Comparison of ENCODE assay signal across 18 cellular contexts in the genomic region with DNA sequence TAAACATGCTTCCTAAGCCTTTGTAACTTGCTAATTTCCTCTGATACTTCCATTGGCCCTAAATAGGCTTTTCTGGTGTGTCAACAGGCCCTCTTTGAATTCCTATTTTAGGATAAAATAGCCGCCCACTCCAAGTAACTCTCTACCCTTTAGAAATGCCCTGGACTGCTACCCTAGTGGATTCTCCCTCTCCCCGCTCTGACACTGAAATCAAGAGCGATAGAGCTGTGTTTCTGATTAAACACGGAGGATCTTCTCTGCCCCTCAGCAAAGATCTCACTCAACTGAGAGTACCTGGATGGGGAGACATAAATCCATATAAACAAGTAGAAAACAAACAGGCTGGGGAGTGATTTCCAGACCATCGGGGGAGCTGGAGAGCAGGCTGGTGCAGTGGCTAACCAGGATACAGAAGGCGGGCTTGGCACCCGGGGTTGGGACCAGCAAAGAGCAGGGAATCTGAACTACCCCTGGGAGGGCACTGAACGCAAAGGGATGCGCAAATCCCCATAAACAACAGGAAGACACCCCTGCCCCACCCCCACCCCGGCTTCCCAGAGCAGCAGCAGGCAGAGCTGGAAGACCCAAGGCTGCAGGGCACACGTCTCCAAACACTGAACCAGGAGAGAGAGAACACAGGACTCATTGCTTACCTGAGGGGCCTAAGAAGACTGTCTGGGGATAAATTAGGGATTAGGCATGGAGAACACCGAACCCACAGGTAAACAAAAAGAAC. TPM values are rescaled to one million over a fixed set of nuclear protein-coding genes. Genes with fewer than 3 reads are reported as not detected.
DNase-seq lines count a peak whose midpoint lies in the region; ATAC-seq, FAIRE-seq and TF ChIP-seq lines count a peak whose summit lies in the region.
"Had no signal": no experiment of that assay in that cellular context is flagged by ENCODE, and none has a peak within 500 bp of the region (broad histone marks: within the 10 kb centered on the region; RNA-seq: fewer than 3 reads in every experiment).

No MANE protein-coding gene starts in this region.

- H3K27me3 ChIP-seq in iPS-20b (ENCODE audit: insufficient read depth, low read length) (peaks cover 20% of the 10 kb centered on the region), small intestine (ENCODE audit: control insufficient read depth in 2 of 2, insufficient read depth in 2 of 2, low read length in 2 of 2) (no peaks in the 10 kb centered on the region)
- H3K27me3 ChIP-seq: thyroid gland had no signal

- peak overlapping the region; percentile 86 for H3K4me2 ChIP-seq in OCI-LY7 (ENCODE audit: low read length)

- peak overlapping the region; percentile 34; the same call in 1 of the 2 replicates for H3K9ac ChIP-seq in iPS-20b (ENCODE audit: low read depth, low read length)

- no peak for ATAC-seq in natural killer cell
- ATAC-seq in natural killer cell treated with Interleukin-12 subunit alpha and Interleukin-12 subunit beta and Interleukin-15 and Interleukin-18, amount 100 ng/mL, for 72 hours, result no peak
- no peak for ATAC-seq in HG02678 (IDR thresholded peaks at IDR 0.05; ENCODE audit: unreplicated experiment)
- no peak for ATAC-seq in HG03460 (IDR thresholded peaks at IDR 0.05; ENCODE audit: unreplicated experiment)
- ATAC-seq: activated naive CD4-positive, alpha-beta T cell treated with anti-CD3 and anti-CD28 coated beads, Interleukin-2, amount 50 U/mL, for 72 hours; left cardiac atrium had no signal

- peak overlapping the region; percentile 78 for H3K4me3 ChIP-seq in OCI-LY7 (ENCODE audit: low read depth, low read length, poor library complexity, severe bottlenecking)
- H3K4me3 ChIP-seq in iPS-20b (ENCODE audit: low read length), result peak overlapping the region; percentile 2; the same call in 1 of the 2 replicates
- no peak overlapping the region for H3K4me3 ChIP-seq in small intestine (ENCODE audit: low read depth in 1 of 2, low read length in 2 of 2)
- H3K4me3 ChIP-seq: thyroid gland had no signal

- no peak overlapping the region for H3K27ac Mint-ChIP-seq in natural killer cell
- H3K27ac Mint-ChIP-seq in natural killer cell treated with Interleukin-12 subunit alpha and Interleukin-12 subunit beta and Interleukin-15 and Interleukin-18, amount 100 ng/mL, for 72 hours, result no peak overlapping the region
- H3K27ac Mint-ChIP-seq: activated naive CD4-positive, alpha-beta T cell treated with anti-CD3 and anti-CD28 coated beads, Interleukin-2, amount 50 U/mL, for 72 hours had no signal

- no TSS peak for BruUV-seq in OCI-LY7 (replicated peaks; lab: Mats Ljungman, UMichigan)

- peaks cover 8 to 25% of the 10 kb centered on the region in 2 donors for H3K27me3 Mint-ChIP-seq in natural killer cell (ENCODE audit: low read depth in 2 of 2)
- H3K27me3 Mint-ChIP-seq in natural killer cell treated with Interleukin-12 subunit alpha and Interleukin-12 subunit beta and Interleukin-15 and Interleukin-18, amount 100 ng/mL, for 72 hours, result peaks cover 8 to 14% of the 10 kb centered on the region in 2 donors

- H3K4me3 Mint-ChIP-seq in natural killer cell, result peak overlapping the region; percentile 14
- H3K4me3 Mint-ChIP-seq in natural killer cell treated with Interleukin-12 subunit alpha and Interleukin-12 subunit beta and Interleukin-15 and Interleukin-18, amount 100 ng/mL, for 72 hours, result no peak overlapping the region

- CTCF ChIA-PET in OCI-LY7 (lab: Charles Lee; ENCODE audit: unreplicated experiment), result interaction anchor here (0.6 kb wide), 1 partner anchor 24 kb away, joined by 7 read pairs; no protein-coding TSS in a partner anchor

- H3K36me3 ChIP-seq in OCI-LY7 (ENCODE audit: insufficient read depth, low read length) (no peaks in the 10 kb centered on the region), iPS-20b (ENCODE audit: insufficient read depth, low read depth, low read length) (no peaks in the 10 kb centered on the region), small intestine (ENCODE audit: control insufficient read depth in 2 of 2, insufficient read depth in 2 of 2, low read length in 2 of 2) (no peaks in the 10 kb centered on the region)
- H3K36me3 ChIP-seq: thyroid gland had no signal

- H3K79me2 ChIP-seq in OCI-LY7 (ENCODE audit: insufficient read depth, low read depth, low read length), result peaks cover 45% of the 10 kb centered on the region; the same call in 1 of the 2 replicates

- no peaks in the 10 kb centered on the region for H3K9me2 ChIP-seq in OCI-LY7 (ENCODE audit: insufficient read depth, low read length)

- peaks cover 9 to 20% of the 10 kb centered on the region in 2 donors for H3K4me1 Mint-ChIP-seq in natural killer cell
- H3K4me1 Mint-ChIP-seq in natural killer cell treated with Interleukin-12 subunit alpha and Interleukin-12 subunit beta and Interleukin-15 and Interleukin-18, amount 100 ng/mL, for 72 hours (ENCODE audit: low read depth in 2 of 2), result peaks cover 12 to 17% of the 10 kb centered on the region in 2 donors

- H3K4me1 ChIP-seq in OCI-LY7 (ENCODE audit: insufficient read depth, low read length, poor library complexity, severe bottlenecking) (peaks cover 92% of the 10 kb centered on the region), iPS-20b (ENCODE audit: insufficient read depth, low read length) (peaks cover 24% of the 10 kb centered on the region), small intestine (ENCODE audit: control insufficient read depth in 2 of 2, insufficient read depth in 1 of 2, low read depth in 1 of 2, low read length in 1 of 2) (peaks cover 7 to 20% of the 10 kb centered on the region in 2 donors)

- peak overlapping the region; percentile 6; the same call in 1 of the 2 replicates for H2AFZ ChIP-seq in OCI-LY7 (ENCODE audit: low read length)

- no peak for FAIRE-seq in small intestine (lab: Jason Lieb, UNC)
- FAIRE-seq: GM19239 had no signal

- DNase-seq in natural killer cell, result no peak
- DNase-seq in natural killer cell treated with Interleukin-12 subunit alpha and Interleukin-12 subunit beta and Interleukin-15 and Interleukin-18, amount 100 ng/mL, for 72 hours (ENCODE audit: low spot score), result no peak
- DNase-seq in OCI-LY7 (ENCODE audit: low spot score), result peak; percentile 41
- DNase-seq in NCI-H524 treated with DMSO at 0.1 percent for 48 hours (lab: John Stamatoyannopoulos, UW), result no peak
- DNase-seq in small intestine, result no peak
- DNase-seq: AML-193; central memory CD4-positive, alpha-beta T cell; EL; left cardiac atrium; NK-92 treated with Interleukin-12 subunit alpha and Interleukin-12 subunit beta, amount 100 ng/mL, for 24 hours; retina; stimulated activated CD4-positive, alpha-beta T cell treated with anti-CD3 and anti-CD28 coated beads, Interleukin-1b, Interleukin-23, amount 100 ng/mL, for 48 hours; thyroid gland had no signal

- H4K20me1 ChIP-seq in OCI-LY7 (ENCODE audit: insufficient read depth, low read length), result no peaks in the 10 kb centered on the region

- peak overlapping the region; percentile 100 for H3K27ac ChIP-seq in OCI-LY7 (ENCODE audit: low read depth, low read length, poor library complexity, severe bottlenecking)
- H3K27ac ChIP-seq in iPS-20b (ENCODE audit: low read length), result peak overlapping the region; percentile 19
- H3K27ac ChIP-seq in small intestine (ENCODE audit: low read depth in 1 of 2, low read length in 1 of 2), result no peak overlapping the region
- H3K27ac ChIP-seq: thyroid gland had no signal

- intact Hi-C loops in natural killer cell (cut with micrococcal nuclease) (no loop called here), OCI-LY7 (cut with micrococcal nuclease; ENCODE audit: unreplicated experiment) (loop anchor here (5.0 kb wide), 1 partner anchor 178 kb away; no protein-coding TSS in a partner anchor)

- no peak for TF ChIP-seq CTCF in natural killer cell (IDR thresholded peaks at IDR 0.05)
- TF ChIP-seq CTCF in OCI-LY7 (conservative IDR thresholded peaks at IDR 0.05; ENCODE audit: low read length), result no peak

- 49 to 67% (median 64%) methylated on average over 12 of the region's 12 CpGs for WGBS in small intestine, 3 donors

- H3K9me3 ChIP-seq in OCI-LY7 (ENCODE audit: low read length) (no peaks in the 10 kb centered on the region), iPS-20b (ENCODE audit: insufficient read depth, low read depth, low read length) (no peaks in the 10 kb centered on the region), small intestine (ENCODE audit: control insufficient read depth, low read depth) (no peaks in the 10 kb centered on the region)
- H3K9me3 ChIP-seq: thyroid gland had no signal

- H3K36me3 Mint-ChIP-seq in natural killer cell, result no peaks in the 10 kb centered on the region
- no peaks in the 10 kb centered on the region for H3K36me3 Mint-ChIP-seq in natural killer cell treated with Interleukin-12 subunit alpha and Interleukin-12 subunit beta and Interleukin-15 and Interleukin-18, amount 100 ng/mL, for 72 hours

- POLR2A ChIA-PET in OCI-LY7 (lab: Charles Lee), result interaction anchor here (0.6 to 9.1 kb wide), 11 partner anchors 9 to 441 kb away, joined by 3 to 142 read pairs (median 4); a partner anchor contains a TSS

- H3K9me3 Mint-ChIP-seq in natural killer cell, result no peaks in the 10 kb centered on the region
- H3K9me3 Mint-ChIP-seq in natural killer cell treated with Interleukin-12 subunit alpha and Interleukin-12 subunit beta and Interleukin-15 and Interleukin-18, amount 100 ng/mL, for 72 hours, result no peaks in the 10 kb centered on the region
- H3K9me3 Mint-ChIP-seq: activated naive CD4-positive, alpha-beta T cell treated with anti-CD3 and anti-CD28 coated beads, Interleukin-2, amount 50 U/mL, for 72 hours had no signal

RNA-seq across cellular contexts. Expression of a gene that starts 2.5 kb away (rescaled TPM):
- total RNA-seq in natural killer cell (1 to 10 TPM in 2 of 3 donors, under 1 TPM in 1; 0.99 to 2.4 (median 1.4) TPM), OCI-LY7 (2022) (90.4 and 108 TPM in 2 replicates)
- total RNA-seq in natural killer cell treated with Interleukin-12 subunit alpha and Interleukin-12 subunit beta and Interleukin-15 and Interleukin-18, amount 100 ng/mL, for 72 hours, result 1 to 10 TPM; 1.9 to 2.3 TPM
- total RNA-seq in OCI-LY7 (2014; rRNA removed; shearing (Covaris generic)), result 23.2 and 25.6 TPM in 2 replicates
- 100 to 1,000 TPM in 2 of 3 donors, 10 to 100 TPM in 1; 38.0 to 155 (median 104) TPM for polyA plus RNA-seq in small intestine

RNA-seq across cellular contexts. Expression of a gene that starts 20.8 kb away (rescaled TPM):
- total RNA-seq in natural killer cell (10 to 100 TPM; 64.4 to 88.7 (median 66.4) TPM), OCI-LY7 (2022) (116 and 127 TPM in 2 replicates)
- 100 to 1,000 TPM in 1 of 2 donors, 10 to 100 TPM in 1; 70.0 to 118 TPM for total RNA-seq in natural killer cell treated with Interleukin-12 subunit alpha and Interleukin-12 subunit beta and Interleukin-15 and Interleukin-18, amount 100 ng/mL, for 72 hours
- total RNA-seq in OCI-LY7 (2014; rRNA removed; shearing (Covaris generic)), result 103 and 113 TPM in 2 replicates
- 10 to 100 TPM in 1 of 3 donors, 1 to 10 TPM in 2; 5.4 to 11.4 (median 9.8) TPM for polyA plus RNA-seq in small intestine

Comparison
In these comparisons a context has a peak if more than half of its experiments do, and no peak if none do; other contexts are left out.
1. H3K27ac ChIP-seq: peak in OCI-LY7 (single experiment) and iPS-20b (single experiment); none in small intestine (0 of 2).
2. H3K4me3 ChIP-seq: peak in OCI-LY7 (single experiment) and iPS-20b (single experiment); none in small intestine (0 of 2).
3. RNA of a gene that starts 2.5 kb away (total RNA-seq): 23.2 to 108 TPM in OCI-LY7; 1.9 to 2.3 TPM in natural killer cell treated with Interleukin-12 subunit alpha and Interleukin-12 subunit beta and Interleukin-15 and Interleukin-18, amount 100 ng/mL, for 72 hours and 0.99 to 2.4 TPM in natural killer cell; every median in the first group is over 4 times any median in the second.